ENCODE assay signal across 1 cellular context in genomic region chr2:62526531-62527381, GRCh38.
TF ChIP-seq lines count a peak whose summit lies in the region.

No MANE protein-coding gene starts in this region.

TF ChIP-seq in WTC11, 78 proteins besides CTCF, POLR2A, EP300 and RAD21 (continued from another document):
- TF ChIP-seq ATF2 (CRISPR knock-in tag; IDR thresholded peaks at IDR 0.05; ENCODE audit: borderline replicate concordance, low read depth) (no peak), NFATC4 (CRISPR knock-in tag; IDR thresholded peaks at IDR 0.05) (no peak), E2F5 (CRISPR knock-in tag; IDR thresholded peaks at IDR 0.05) (no peak), CREM (CRISPR knock-in tag; IDR thresholded peaks at IDR 0.05) (no peak), ETV6 (CRISPR knock-in tag; IDR thresholded peaks at IDR 0.05) (no peak), ZNF396 (CRISPR knock-in tag; IDR thresholded peaks at IDR 0.05; ENCODE audit: borderline replicate concordance) (no peak), GABPB1 (CRISPR knock-in tag; IDR thresholded peaks at IDR 0.05) (peak; percentile 84), HMGXB4 (CRISPR knock-in tag; IDR thresholded peaks at IDR 0.05) (no peak), NFYB (CRISPR knock-in tag; conservative IDR thresholded peaks at IDR 0.05; ENCODE audit: low read depth) (no peak), NR3C1 (CRISPR knock-in tag; conservative IDR thresholded peaks at IDR 0.05; ENCODE audit: low read depth) (no peak), NR1H2 (CRISPR knock-in tag; IDR thresholded peaks at IDR 0.05) (no peak), GTF2I (CRISPR knock-in tag; conservative IDR thresholded peaks at IDR 0.05) (0 out of 2 replicates have a peak, but pooled peaks have one; percentile 39), SMAD4 (CRISPR knock-in tag; IDR thresholded peaks at IDR 0.05) (no peak), ZNF232 (CRISPR knock-in tag; IDR thresholded peaks at IDR 0.05) (no peak), GRHL2 (CRISPR knock-in tag; IDR thresholded peaks at IDR 0.05; ENCODE audit: insufficient replicate concordance, severe bottlenecking) (no peak), RELA (CRISPR knock-in tag; IDR thresholded peaks at IDR 0.05; ENCODE audit: borderline replicate concordance) (no peak), FOXJ3 (CRISPR knock-in tag; IDR thresholded peaks at IDR 0.05; ENCODE audit: borderline replicate concordance) (no peak)
